Comparison of ENCODE assay signal across 25 cellular contexts in the genomic region with DNA sequence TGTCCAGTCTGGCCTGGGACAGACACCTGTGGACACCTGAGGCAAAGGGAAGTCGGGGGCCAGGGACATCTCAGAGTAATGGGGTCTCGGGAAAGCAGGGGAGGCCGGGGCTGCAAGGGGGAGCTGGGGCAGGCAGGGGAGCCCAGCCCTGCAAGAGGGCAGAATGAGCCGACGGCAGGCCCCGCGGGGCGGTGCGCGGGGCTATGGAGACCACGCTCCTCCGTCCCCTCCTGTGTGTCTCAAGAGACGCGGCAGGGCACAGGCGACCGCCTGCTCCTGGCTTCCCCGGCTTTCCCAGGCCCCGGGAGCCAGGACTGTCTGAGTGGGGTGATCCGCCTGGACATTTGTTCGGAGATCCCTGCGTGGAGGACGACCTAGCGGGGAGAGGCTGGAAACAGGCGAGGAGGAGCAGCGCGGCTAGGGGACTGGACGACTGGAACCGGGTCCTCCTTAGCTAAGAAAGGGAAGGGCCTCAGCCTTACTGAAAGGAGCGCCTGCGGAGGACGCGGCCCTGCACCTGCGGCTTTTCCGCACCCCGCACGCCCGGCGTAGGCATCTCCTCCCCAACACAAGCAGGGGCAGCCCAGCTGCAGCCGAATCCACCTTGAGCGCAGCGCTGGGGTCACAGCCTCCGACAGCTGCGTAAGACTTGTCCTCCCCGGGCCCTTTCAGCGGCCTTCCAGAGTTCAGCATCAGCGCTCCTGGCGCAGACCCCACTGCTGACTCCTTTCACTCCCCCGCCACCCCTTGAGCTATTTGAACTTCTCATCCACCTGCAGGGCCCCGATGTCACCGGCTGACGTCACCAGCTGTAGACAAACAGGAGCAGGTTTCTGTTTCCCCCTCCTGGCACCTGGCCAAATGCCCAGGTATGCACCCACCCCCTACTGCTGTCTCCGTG.
"Had no signal": no experiment of that assay in that cellular context is flagged by ENCODE, and none has a peak within 500 bp of the region (broad histone marks: within the 10 kb centered on the region; RNA-seq: fewer than 3 reads in every experiment).

No MANE protein-coding gene starts in this region.

- H3K9me3 ChIP-seq: colonic mucosa, gastrocnemius medialis, ovary, right atrium auricular region, thoracic aorta, uterus had no signal

- H3K4me1 Mint-ChIP-seq: endodermal cell; memory B cell; natural killer cell; stimulated activated memory B cell treated with anti-CD40 and anti-IgM and Interleukin-4, amounts not matched to agents 10 μg/mL and 1 μg/mL and 100 μg/mL, for 72 hours had no signal

- H3K36me3 ChIP-seq: colonic mucosa, gastrocnemius medialis, ovary, right atrium auricular region, thoracic aorta, tibial nerve, upper lobe of left lung, uterus had no signal

- H3K27me3 ChIP-seq: colonic mucosa, gastrocnemius medialis, ovary, right atrium auricular region, tibial nerve, upper lobe of left lung, uterus had no signal

- H3K4me3 Mint-ChIP-seq: dendritic cell treated with granulocyte-macrophage colony-stimulating factor and Interleukin-4, amounts not matched to agents 40 ng/mL and 50 ng/mL, for 4 days; endodermal cell; memory B cell; natural killer cell; stimulated activated memory B cell treated with anti-CD40 and anti-IgM and Interleukin-4, amounts not matched to agents 10 μg/mL and 1 μg/mL and 100 μg/mL, for 72 hours; stimulated activated naive CD8-positive, alpha-beta T cell treated with anti-CD3 and anti-CD28 coated beads, Interleukin-15, Interleukin-2, amounts not matched to agents 100 ng/mL and 50 ng/mL, for 24 hours had no signal

- H3K27ac Mint-ChIP-seq: dendritic cell treated with granulocyte-macrophage colony-stimulating factor and Interleukin-4, amounts not matched to agents 40 ng/mL and 50 ng/mL, for 4 days; endodermal cell; memory B cell; natural killer cell; stimulated activated memory B cell treated with anti-CD40 and anti-IgM and Interleukin-4, amounts not matched to agents 10 μg/mL and 1 μg/mL and 100 μg/mL, for 72 hours; stimulated activated naive CD8-positive, alpha-beta T cell treated with anti-CD3 and anti-CD28 coated beads, Interleukin-15, Interleukin-2, amounts not matched to agents 100 ng/mL and 50 ng/mL, for 24 hours had no signal

- H3K27ac ChIP-seq: colonic mucosa, epithelial cell of prostate, gastrocnemius medialis, ovary, right atrium auricular region, thoracic aorta, tibial nerve, upper lobe of left lung, uterus had no signal

- ATAC-seq: esophagus mucosa; gastrocnemius medialis; left lobe of liver; natural killer cell; sciatic nerve; stimulated activated memory B cell treated with anti-CD40 and anti-IgM and Interleukin-4, amounts not matched to agents 10 μg/mL and 1 μg/mL and 100 μg/mL, for 72 hours had no signal

- H3K4me3 ChIP-seq: colonic mucosa, gastrocnemius medialis, lung, ovary, right atrium auricular region, thoracic aorta, tibial nerve, upper lobe of left lung, uterus had no signal

- H3K9me3 Mint-ChIP-seq: stimulated activated memory B cell treated with anti-CD40 and anti-IgM and Interleukin-4, amounts not matched to agents 10 μg/mL and 1 μg/mL and 100 μg/mL, for 72 hours had no signal

- H3K4me1 ChIP-seq: colonic mucosa, gastrocnemius medialis, right atrium auricular region, tibial nerve, upper lobe of left lung, uterus had no signal

- DNase-seq: colonic mucosa; effector CD8-positive, alpha-beta T cell; endodermal cell; foreskin fibroblast; gastrocnemius medialis; head of caudate nucleus; kidney; natural killer cell; occipital lobe; ovary; stimulated activated CD4-positive, alpha-beta T cell treated with anti-CD3 and anti-CD28 coated beads, Interleukin-4, amount 100 ng/mL, for 4 hours; uterus had no signal

- H3K36me3 Mint-ChIP-seq: memory B cell; natural killer cell; stimulated activated memory B cell treated with anti-CD40 and anti-IgM and Interleukin-4, amounts not matched to agents 10 μg/mL and 1 μg/mL and 100 μg/mL, for 72 hours had no signal

- H3K27me3 Mint-ChIP-seq: dendritic cell treated with granulocyte-macrophage colony-stimulating factor and Interleukin-4, amounts not matched to agents 40 ng/mL and 50 ng/mL, for 4 days; stimulated activated memory B cell treated with anti-CD40 and anti-IgM and Interleukin-4, amounts not matched to agents 10 μg/mL and 1 μg/mL and 100 μg/mL, for 72 hours; stimulated activated naive CD8-positive, alpha-beta T cell treated with anti-CD3 and anti-CD28 coated beads, Interleukin-15, Interleukin-2, amounts not matched to agents 100 ng/mL and 50 ng/mL, for 24 hours had no signal
